Comparison of ENCODE assay signal across 18 cellular contexts in the genomic region with DNA sequence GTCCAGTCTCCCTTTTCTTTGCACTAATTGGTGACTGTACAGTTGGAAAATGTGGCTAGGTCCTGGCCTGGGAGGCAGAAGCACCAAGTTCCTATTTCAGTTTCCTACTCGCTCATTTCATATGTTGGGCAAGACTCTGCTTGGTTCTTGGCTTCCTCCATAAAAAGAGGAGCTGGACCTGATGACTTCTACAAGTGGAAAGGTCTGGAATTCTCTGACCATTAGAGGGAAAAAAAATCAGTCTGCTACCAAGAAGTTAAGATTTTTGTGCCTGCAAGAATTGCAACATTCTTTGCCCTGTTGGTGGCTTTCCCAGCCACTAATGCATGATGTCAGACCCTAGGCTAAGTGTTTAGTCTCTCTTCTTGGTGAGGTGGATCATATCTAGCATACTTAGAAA.
DNase-seq lines count a peak whose midpoint lies in the region; ATAC-seq, FAIRE-seq and TF ChIP-seq lines count a peak whose summit lies in the region.
"Had no signal": no experiment of that assay in that cellular context is flagged by ENCODE, and none has a peak within 500 bp of the region (broad histone marks: within the 10 kb centered on the region; RNA-seq: fewer than 3 reads in every experiment).

No MANE protein-coding gene starts in this region.

- H3K4ac ChIP-seq in mesenchymal stem cell (ENCODE audit: low read depth in 1 of 2, low read length in 2 of 2): no peak overlapping the region

- no peak overlapping the region for H3K23ac ChIP-seq in mesenchymal stem cell (ENCODE audit: low read length in 2 of 2)

- 86% methylated on average over 1 of the region's 1 CpG for WGBS in mesenchymal stem cell

- H4K8ac ChIP-seq in mesenchymal stem cell (ENCODE audit: low read length): no peak overlapping the region

- DNase-seq in AG09319 (ENCODE audit: extremely low read depth, low read depth): peak; percentile 5
- no peak for DNase-seq in HTR-8/SVneo (ENCODE audit: insufficient read length, low spot score)
- peak; percentile 62 for DNase-seq in SKM-1 treated with dmso at 0.1 percent for 144 hours (lab: John Stamatoyannopoulos, UW; ENCODE audit: unreplicated experiment)
- DNase-seq in mesenchymal stem cell: peak; percentile 78
- DNase-seq in activated CD4-positive, alpha-beta memory T cell treated with anti-CD3 and anti-CD28 coated beads, Interleukin-2, amount 10 ng/mL, durations not matched to agents 7 days and 5 days: no peak
- no peak for DNase-seq in inferior parietal cortex (ENCODE audit: extremely low spot score)
- no peak for DNase-seq in NCI-H510A treated with DMSO at 0.1 percent for 48 hours (lab: John Stamatoyannopoulos, UW)
- DNase-seq: activated naive CD4-positive, alpha-beta T cell treated with anti-CD3 and anti-CD28 coated beads, Interleukin-2, amount 50 U/mL, for 16 hours; activated T-cell treated with anti-CD3 and anti-CD28 coated beads, Interleukin-2, amount 50 U/mL, for 1 hour; CD8-positive, alpha-beta T cell; endodermal cell; kidney; psoas muscle; spleen; stimulated activated CD8-positive, alpha-beta memory T cell treated with anti-CD3 and anti-CD28 coated beads, Interleukin-4, amount 100 ng/mL, for 48 hours; testis had no signal

- H3K4me1 Mint-ChIP-seq in activated CD4-positive, alpha-beta memory T cell treated with anti-CD3 and anti-CD28 coated beads, Interleukin-2, amount 10 ng/mL, durations not matched to agents 7 days and 5 days: peaks cover 2% of the 10 kb centered on the region

- H3K4me3 Mint-ChIP-seq in activated CD4-positive, alpha-beta memory T cell treated with anti-CD3 and anti-CD28 coated beads, Interleukin-2, amount 10 ng/mL, durations not matched to agents 7 days and 5 days: no peak overlapping the region
- H3K4me3 Mint-ChIP-seq: CD8-positive, alpha-beta T cell; endodermal cell had no signal

- H3K9me3 ChIP-seq in mesenchymal stem cell (ENCODE audit: control insufficient read depth, low read length): no peaks in the 10 kb centered on the region
- H3K9me3 ChIP-seq: psoas muscle, spleen, testis had no signal

- no peak overlapping the region for H3K18ac ChIP-seq in mesenchymal stem cell (ENCODE audit: low read depth in 1 of 2, low read length in 2 of 2)

- H3K9ac ChIP-seq in mesenchymal stem cell (ENCODE audit: low read length): no peak overlapping the region

- H3K4me1 ChIP-seq in mesenchymal stem cell (ENCODE audit: control insufficient read depth, insufficient read depth, low read depth, low read length): no peaks in the 10 kb centered on the region
- H3K4me1 ChIP-seq: psoas muscle, spleen had no signal

- no peak overlapping the region for H3K4me3 ChIP-seq in mesenchymal stem cell (ENCODE audit: insufficient read depth in 1 of 2, low read depth in 1 of 2, low read length in 2 of 2)
- H3K4me3 ChIP-seq: psoas muscle, spleen, testis had no signal

- no peaks in the 10 kb centered on the region for H3K79me1 ChIP-seq in mesenchymal stem cell (replicated peaks; ENCODE audit: low read length, poor library complexity, severe bottlenecking)

- POLR2A ChIA-PET in activated CD4-positive, alpha-beta memory T cell treated with anti-CD3 and anti-CD28 coated beads, Interleukin-2, amount 10 ng/mL, durations not matched to agents 7 days and 5 days (lab: Charles Lee): no interaction called here

- no peak overlapping the region for H2BK5ac ChIP-seq in mesenchymal stem cell (ENCODE audit: low read depth, low read length, poor library complexity, severe bottlenecking)

- no peak overlapping the region for H3K4me2 ChIP-seq in mesenchymal stem cell (ENCODE audit: low read length, poor library complexity, severe bottlenecking)

- H2BK12ac ChIP-seq in mesenchymal stem cell (ENCODE audit: low read length in 2 of 2): no peak overlapping the region

- H3K27ac ChIP-seq in mesenchymal stem cell (ENCODE audit: low read length, poor library complexity, severe bottlenecking): no peak overlapping the region
- H3K27ac ChIP-seq: psoas muscle, spleen, testis had no signal

- H2AK5ac ChIP-seq in mesenchymal stem cell (ENCODE audit: low read length, severe bottlenecking): no peak overlapping the region

- no peaks in the 10 kb centered on the region for H3K9me3 Mint-ChIP-seq in activated CD4-positive, alpha-beta memory T cell treated with anti-CD3 and anti-CD28 coated beads, Interleukin-2, amount 10 ng/mL, durations not matched to agents 7 days and 5 days
- H3K9me3 Mint-ChIP-seq: CD8-positive, alpha-beta T cell; endodermal cell had no signal

- no peak overlapping the region for H2BK120ac ChIP-seq in mesenchymal stem cell (ENCODE audit: low read depth, low read length)

- no peak for ATAC-seq in HG03342 (IDR thresholded peaks at IDR 0.05; ENCODE audit: unreplicated experiment)
- ATAC-seq: CD8-positive, alpha-beta T cell; psoas muscle had no signal

- TF ChIP-seq CTCF in AG09319 (IDR thresholded peaks at IDR 0.05; ENCODE audit: low read depth, low read length): no peak

- no peak overlapping the region for H2AFZ ChIP-seq in mesenchymal stem cell (ENCODE audit: low read depth, low read length)

- no peaks in the 10 kb centered on the region for H3K36me3 ChIP-seq in mesenchymal stem cell (ENCODE audit: control insufficient read depth in 1 of 2, insufficient read depth in 2 of 2, low read depth in 1 of 2, low read length in 2 of 2)
- H3K36me3 ChIP-seq: spleen had no signal

- no peak overlapping the region for H2BK15ac ChIP-seq in mesenchymal stem cell (ENCODE audit: low read depth, poor library complexity, severe bottlenecking)

- CTCF ChIA-PET in activated CD4-positive, alpha-beta memory T cell treated with anti-CD3 and anti-CD28 coated beads, Interleukin-2, amount 10 ng/mL, durations not matched to agents 7 days and 5 days (lab: Charles Lee): no interaction called here

- H3K27me3 ChIP-seq in mesenchymal stem cell (ENCODE audit: control insufficient read depth in 1 of 2, insufficient read depth in 1 of 2, low read length in 2 of 2): no peaks in the 10 kb centered on the region
- H3K27me3 ChIP-seq: spleen, testis had no signal

- no peaks in the 10 kb centered on the region for H3K36me3 Mint-ChIP-seq in activated CD4-positive, alpha-beta memory T cell treated with anti-CD3 and anti-CD28 coated beads, Interleukin-2, amount 10 ng/mL, durations not matched to agents 7 days and 5 days (ENCODE audit: low read depth)
- H3K36me3 Mint-ChIP-seq: CD8-positive, alpha-beta T cell had no signal

- FAIRE-seq in HTR-8/SVneo (lab: Jason Lieb, UNC): peak; percentile 48
- FAIRE-seq: GM18507, kidney had no signal

- no peak overlapping the region for H3K14ac ChIP-seq in mesenchymal stem cell (ENCODE audit: low read length in 2 of 2)

- H4K91ac ChIP-seq in mesenchymal stem cell (ENCODE audit: low read length): no peak overlapping the region

- H3K27ac Mint-ChIP-seq in activated CD4-positive, alpha-beta memory T cell treated with anti-CD3 and anti-CD28 coated beads, Interleukin-2, amount 10 ng/mL, durations not matched to agents 7 days and 5 days: no peak overlapping the region
- H3K27ac Mint-ChIP-seq: CD8-positive, alpha-beta T cell; endodermal cell had no signal

- peaks cover 13% of the 10 kb centered on the region for H3K27me3 Mint-ChIP-seq in activated CD4-positive, alpha-beta memory T cell treated with anti-CD3 and anti-CD28 coated beads, Interleukin-2, amount 10 ng/mL, durations not matched to agents 7 days and 5 days

Comparison
In these comparisons a context has a peak if more than half of its experiments do, and no peak if none do; other contexts are left out.
1. DNase-seq: peak in AG09319 (single experiment), SKM-1 treated with dmso at 0.1 percent for 144 hours (single experiment) and mesenchymal stem cell (single experiment); none in HTR-8/SVneo (single experiment), activated CD4-positive, alpha-beta memory T cell treated with anti-CD3 and anti-CD28 coated beads, Interleukin-2, amount 10 ng/mL, durations not matched to agents 7 days and 5 days (single experiment), inferior parietal cortex (single experiment) and NCI-H510A treated with DMSO at 0.1 percent for 48 hours (single experiment).